In the genomic region with DNA sequence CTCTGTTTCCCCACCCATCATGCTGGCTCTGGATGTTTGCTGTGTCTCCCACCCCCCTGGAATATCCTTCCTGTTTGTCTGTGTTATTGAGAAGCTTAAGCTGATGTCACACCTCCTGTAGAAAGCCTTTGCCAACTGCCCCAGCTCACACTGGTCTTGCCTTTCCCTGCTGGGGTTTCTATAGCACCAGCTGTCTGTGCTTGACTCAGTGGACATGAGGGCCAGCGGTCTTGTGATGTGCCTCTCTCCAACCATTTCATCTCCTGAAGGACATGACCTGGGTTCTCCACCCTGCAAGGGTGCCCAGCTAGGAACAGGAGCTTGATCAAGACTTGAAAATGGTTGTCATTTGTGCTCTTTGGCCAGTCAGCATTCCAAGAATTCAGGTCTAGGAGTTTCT, we compare ENCODE assay signal across 1 cellular context.
TF ChIP-seq lines count a peak whose summit lies in the region.

No MANE protein-coding gene starts in this region.

TF ChIP-seq in K562, 482 proteins besides CTCF, POLR2A, EP300 and RAD21:
- TF ChIP-seq, protein P1, sequence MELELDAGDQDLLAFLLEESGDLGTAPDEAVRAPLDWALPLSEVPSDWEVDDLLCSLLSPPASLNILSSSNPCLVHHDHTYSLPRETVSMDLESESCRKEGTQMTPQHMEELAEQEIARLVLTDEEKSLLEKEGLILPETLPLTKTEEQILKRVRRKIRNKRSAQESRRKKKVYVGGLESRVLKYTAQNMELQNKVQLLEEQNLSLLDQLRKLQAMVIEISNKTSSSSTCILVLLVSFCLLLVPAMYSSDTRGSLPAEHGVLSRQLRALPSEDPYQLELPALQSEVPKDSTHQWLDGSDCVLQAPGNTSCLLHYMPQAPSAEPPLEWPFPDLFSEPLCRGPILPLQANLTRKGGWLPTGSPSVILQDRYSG (tag; conservative IDR thresholded peaks at IDR 0.05; ENCODE audit: low read depth), result no peak
- no peak for TF ChIP-seq PCBP2 (IDR thresholded peaks at IDR 0.05; ENCODE audit: low read depth, low read length, poor library complexity, severe bottlenecking)
- TF ChIP-seq, protein P2, sequence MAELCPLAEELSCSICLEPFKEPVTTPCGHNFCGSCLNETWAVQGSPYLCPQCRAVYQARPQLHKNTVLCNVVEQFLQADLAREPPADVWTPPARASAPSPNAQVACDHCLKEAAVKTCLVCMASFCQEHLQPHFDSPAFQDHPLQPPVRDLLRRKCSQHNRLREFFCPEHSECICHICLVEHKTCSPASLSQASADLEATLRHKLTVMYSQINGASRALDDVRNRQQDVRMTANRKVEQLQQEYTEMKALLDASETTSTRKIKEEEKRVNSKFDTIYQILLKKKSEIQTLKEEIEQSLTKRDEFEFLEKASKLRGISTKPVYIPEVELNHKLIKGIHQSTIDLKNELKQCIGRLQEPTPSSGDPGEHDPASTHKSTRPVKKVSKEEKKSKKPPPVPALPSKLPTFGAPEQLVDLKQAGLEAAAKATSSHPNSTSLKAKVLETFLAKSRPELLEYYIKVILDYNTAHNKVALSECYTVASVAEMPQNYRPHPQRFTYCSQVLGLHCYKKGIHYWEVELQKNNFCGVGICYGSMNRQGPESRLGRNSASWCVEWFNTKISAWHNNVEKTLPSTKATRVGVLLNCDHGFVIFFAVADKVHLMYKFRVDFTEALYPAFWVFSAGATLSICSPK (IDR thresholded peaks at IDR 0.05; ENCODE audit: borderline replicate concordance), result no peak
- TF ChIP-seq, protein P3, sequence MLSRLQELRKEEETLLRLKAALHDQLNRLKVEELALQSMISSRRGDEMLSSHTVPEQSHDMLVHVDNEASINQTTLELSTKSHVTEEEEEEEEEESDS (CRISPR knock-in tag; IDR thresholded peaks at IDR 0.05), result no peak
- no peak for TF ChIP-seq CBFB (CRISPR knock-in tag; IDR thresholded peaks at IDR 0.05)
